In genomic region chr9:75642522-75642921, GRCh38 we compare ENCODE assay signal across 29 cellular contexts.
"Had no signal": no experiment of that assay in that cellular context is flagged by ENCODE, and none has a peak within 500 bp of the region (broad histone marks: within the 10 kb centered on the region; RNA-seq: fewer than 3 reads in every experiment).

No MANE protein-coding gene starts in this region.

- H3K27me3 ChIP-seq: adrenal gland, body of pancreas, colonic mucosa had no signal

- DNase-seq: activated CD4-positive, alpha-beta memory T cell treated with anti-CD3 and anti-CD28 coated beads for 36 hours; activated CD4-positive, alpha-beta T cell treated with anti-CD3 and anti-CD28 coated beads for 36 hours; activated CD4-positive, alpha-beta T cell treated with anti-CD3 and anti-CD28 coated beads, Interleukin-2, amount 10 ng/mL, durations not matched to agents 24 days and 14 days; activated CD4-positive, CD25-positive, alpha-beta regulatory T cell; activated CD4-positive, CD25-positive, alpha-beta regulatory T cell treated with anti-CD3 and anti-CD28 coated beads, Interleukin-2, amount 50 U/mL, for 72 hours; activated CD8-positive, alpha-beta memory T cell treated with anti-CD3 and anti-CD28 coated beads, Interleukin-2, amount 10 ng/mL, durations not matched to agents 7 days and 5 days; activated CD8-positive, alpha-beta memory T cell treated with anti-CD3 and anti-CD28 coated beads, Interleukin-2, amount 50 U/mL, for 4 hours; activated CD8-positive, alpha-beta T cell treated with anti-CD3 and anti-CD28 coated beads, Interleukin-2, amount 10 ng/mL, durations not matched to agents 7 days and 5 days; activated effector memory CD4-positive, alpha-beta T cell treated with anti-CD3 and anti-CD28 coated beads, Interleukin-2, amount 50 U/mL, for 16 hours; activated naive CD4-positive, alpha-beta T cell treated with anti-CD3 and anti-CD28 coated beads for 36 hours; activated naive CD8-positive, alpha-beta T cell treated with anti-CD3 and anti-CD28 coated beads for 36 hours; activated naive CD8-positive, alpha-beta T cell treated with anti-CD3 and anti-CD28 coated beads, Interleukin-2, amount 50 U/mL, for 24 hours; activated T-cell treated with anti-CD3 and anti-CD28 coated beads, Interleukin-2, amount 50 U/mL, for 1 hour; activated T-cell treated with anti-CD3 and anti-CD28 coated beads, Interleukin-2, amount 50 U/mL, for 48 hours; adrenal gland; amygdala; aorta; body of pancreas; central memory CD4-positive, alpha-beta T cell; cerebellar nuclear complex; colonic mucosa; dorsolateral prefrontal cortex; effector memory CD4-positive, alpha-beta T cell; endodermal cell; foreskin fibroblast; T-helper 1 cell; T-helper 17 cell; T1000 had no signal

- H3K27ac ChIP-seq: adrenal gland, body of pancreas, colonic mucosa, dorsolateral prefrontal cortex had no signal

- H3K4me1 ChIP-seq: adrenal gland, body of pancreas, colonic mucosa had no signal

- H3K9me3 ChIP-seq: adrenal gland, body of pancreas, colonic mucosa had no signal

- ATAC-seq: activated CD4-positive, alpha-beta T cell treated with anti-CD3 and anti-CD28 coated beads for 36 hours; activated CD8-positive, alpha-beta memory T cell treated with anti-CD3 and anti-CD28 coated beads, Interleukin-2, amount 10 ng/mL, durations not matched to agents 7 days and 5 days; activated CD8-positive, alpha-beta T cell treated with anti-CD3 and anti-CD28 coated beads, Interleukin-2, amount 10 ng/mL, durations not matched to agents 7 days and 5 days; activated naive CD8-positive, alpha-beta T cell treated with anti-CD3 and anti-CD28 coated beads, Interleukin-2, amount 50 U/mL, for 24 hours; body of pancreas; esophagus mucosa; T-helper 17 cell had no signal

- H3K36me3 ChIP-seq: adrenal gland, colonic mucosa had no signal

- H3K4me3 ChIP-seq: adrenal gland, body of pancreas, colonic mucosa, dorsolateral prefrontal cortex had no signal
